ENCODE assay signal across 8 cellular contexts in the genomic region with DNA sequence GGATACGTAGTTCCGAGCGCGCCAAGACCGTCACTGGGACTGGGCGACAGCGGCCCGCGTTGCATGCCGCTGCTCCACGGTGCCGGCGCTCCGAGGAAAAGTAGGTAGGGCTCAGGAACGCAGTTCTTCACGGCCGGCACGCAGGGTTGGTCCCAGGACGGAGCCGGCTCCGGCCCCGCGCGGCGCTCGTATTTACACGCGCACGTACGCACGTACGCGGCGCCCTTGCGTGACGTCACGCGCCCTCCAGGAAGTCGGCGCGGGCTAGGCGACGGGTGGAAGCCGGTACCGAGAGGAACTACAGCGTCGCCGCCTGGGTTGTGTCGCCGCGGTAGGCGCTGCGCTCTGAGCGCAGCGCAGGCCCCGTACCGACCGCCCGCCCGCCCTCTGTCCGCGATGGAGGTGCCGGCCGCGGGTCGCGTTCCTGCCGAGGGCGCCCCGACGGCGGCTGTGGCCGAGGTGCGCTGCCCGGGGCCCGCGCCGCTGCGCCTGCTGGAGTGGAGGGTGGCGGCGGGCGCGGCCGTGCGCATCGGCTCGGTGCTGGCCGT. TPM values are rescaled to one million over a fixed set of nuclear protein-coding genes. Genes with fewer than 3 reads are reported as not detected.
A peak's percentile ranks its signal among the peaks of the same experiment; 100 is the strongest.
DNase-seq lines count a peak whose midpoint lies in the region; ATAC-seq and TF ChIP-seq lines count a peak whose summit lies in the region.

A gene with protein sequence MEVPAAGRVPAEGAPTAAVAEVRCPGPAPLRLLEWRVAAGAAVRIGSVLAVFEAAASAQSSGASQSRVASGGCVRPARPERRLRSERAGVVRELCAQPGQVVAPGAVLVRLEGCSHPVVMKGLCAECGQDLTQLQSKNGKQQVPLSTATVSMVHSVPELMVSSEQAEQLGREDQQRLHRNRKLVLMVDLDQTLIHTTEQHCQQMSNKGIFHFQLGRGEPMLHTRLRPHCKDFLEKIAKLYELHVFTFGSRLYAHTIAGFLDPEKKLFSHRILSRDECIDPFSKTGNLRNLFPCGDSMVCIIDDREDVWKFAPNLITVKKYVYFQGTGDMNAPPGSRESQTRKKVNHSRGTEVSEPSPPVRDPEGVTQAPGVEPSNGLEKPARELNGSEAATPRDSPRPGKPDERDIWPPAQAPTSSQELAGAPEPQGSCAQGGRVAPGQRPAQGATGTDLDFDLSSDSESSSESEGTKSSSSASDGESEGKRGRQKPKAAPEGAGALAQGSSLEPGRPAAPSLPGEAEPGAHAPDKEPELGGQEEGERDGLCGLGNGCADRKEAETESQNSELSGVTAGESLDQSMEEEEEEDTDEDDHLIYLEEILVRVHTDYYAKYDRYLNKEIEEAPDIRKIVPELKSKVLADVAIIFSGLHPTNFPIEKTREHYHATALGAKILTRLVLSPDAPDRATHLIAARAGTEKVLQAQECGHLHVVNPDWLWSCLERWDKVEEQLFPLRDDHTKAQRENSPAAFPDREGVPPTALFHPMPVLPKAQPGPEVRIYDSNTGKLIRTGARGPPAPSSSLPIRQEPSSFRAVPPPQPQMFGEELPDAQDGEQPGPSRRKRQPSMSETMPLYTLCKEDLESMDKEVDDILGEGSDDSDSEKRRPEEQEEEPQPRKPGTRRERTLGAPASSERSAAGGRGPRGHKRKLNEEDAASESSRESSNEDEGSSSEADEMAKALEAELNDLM (plus strand): TSS at position 252 of the 548 bp plus-strand sequence. CDS start 145 bp downstream, at position 397.

- peak within 1 kb of the TSS; percentile 93 to 99 for H3K27ac ChIP-seq in lung (ENCODE audit: low read depth in 1 of 2, low read length in 1 of 2)

- H3K36me3 ChIP-seq in lung (ENCODE audit: control insufficient read depth in 2 of 2, insufficient read depth in 2 of 2, low read length in 2 of 2), result no peaks in the 10 kb centered on the region

- DNase-seq in CD1c-positive myeloid dendritic cell (ENCODE audit: extremely low spot score) (peak; percentile 98), NCI-H82 (lab: John Stamatoyannopoulos, UW) (peak; percentile 92), lung (ENCODE audit: low spot score) (peak; percentile 88)
- DNase-seq in activated CD4-positive, alpha-beta T cell treated with anti-CD3 and anti-CD28 coated beads, Interleukin-2, amount 50 U/mL, for 4 hours, result peak; percentile 79 to 83
- peak; percentile 82 for DNase-seq in effector CD4-positive, alpha-beta T cell
- DNase-seq in stimulated activated CD4-positive, alpha-beta T cell treated with anti-CD3 and anti-CD28 coated beads, TNF-alpha, amount 100 ng/mL, for 24 hours (ENCODE audit: low read depth in 3 of 3), result peak; percentile 78 to 86 (median 80)

- ATAC-seq in GM19372 (IDR thresholded peaks at IDR 0.05; ENCODE audit: low read depth, unreplicated experiment), result peak; percentile 57
- ATAC-seq in HG03520 (IDR thresholded peaks at IDR 0.05; ENCODE audit: unreplicated experiment), result peak; percentile 59
- peak; percentile 77 for ATAC-seq in lung (ENCODE audit: insufficient read depth, low FRiP score)

- H3K27me3 ChIP-seq in lung (ENCODE audit: control insufficient read depth, insufficient read depth), result no peaks in the 10 kb centered on the region

- TF ChIP-seq CTCF in lung (IDR thresholded peaks at IDR 0.05; ENCODE audit: control extremely low read depth, extremely low read depth), result no peak

- peak within 1 kb of the TSS; percentile 94 for H3K4me3 ChIP-seq in lung

- H3K4me1 ChIP-seq in lung (ENCODE audit: control insufficient read depth in 2 of 2, insufficient read depth in 2 of 2, low read length in 2 of 2), result peaks cover 12 to 20% of the 10 kb centered on the region in 2 donors

- H3K9me3 ChIP-seq in lung (ENCODE audit: control insufficient read depth in 2 of 2, insufficient read depth in 1 of 2, low read length in 1 of 2), result no peaks in the 10 kb centered on the region

- 0 to 1% methylated on average over 61 to 88 of the region's 88 CpGs for WGBS in lung, 2 donors

RNA-seq across cellular contexts. Expression of the gene that starts here (rescaled TPM):
- 10 to 100 TPM; 21.4 to 30.5 TPM for total RNA-seq in lung
- polyA plus RNA-seq in lung, result 10 to 100 TPM; 18.8 to 22.0 TPM

Comparison
In these comparisons a context has a peak if more than half of its experiments do, and no peak if none do; other contexts are left out.
1. Peak in every context shown above with its lines: DNase-seq, ATAC-seq, H3K4me3 ChIP-seq and H3K27ac ChIP-seq.